8 cellular contexts compared by ENCODE assay signal in genomic region chr11:27506200-27507182, GRCh38. TPM values are rescaled to one million over a fixed set of nuclear protein-coding genes. Genes with fewer than 3 reads are reported as not detected.
DNase-seq lines count a peak whose midpoint lies in the region; TF ChIP-seq lines count a peak whose summit lies in the region.

LIN7C (minus strand) TSS chr11:27506769; CDS start chr11:27506752, 17 bp downstream.

- peaks cover 2% of the 10 kb centered on the region for H3K36me3 Mint-ChIP-seq in neural crest cell (ENCODE audit: low read depth)

- H3K36me3 ChIP-seq in stomach smooth muscle (ENCODE audit: control insufficient read depth in 2 of 2, insufficient read depth in 2 of 2, low read length in 2 of 2): peaks cover 0 to 4% of the 10 kb centered on the region in 2 donors

- H3K27ac ChIP-seq in stomach smooth muscle (ENCODE audit: low read length): peak within 1 kb of the TSS; percentile 93

- H3K27me3 ChIP-seq in stomach smooth muscle (ENCODE audit: control insufficient read depth in 1 of 2, insufficient read depth in 2 of 2, low read length in 2 of 2): no peaks in the 10 kb centered on the region

- peak within 1 kb of the TSS; percentile 99 for H3K27ac Mint-ChIP-seq in neural crest cell (ENCODE audit: unreplicated experiment)

- no peaks in the 10 kb centered on the region for H3K9me3 Mint-ChIP-seq in neural crest cell

- H3K4me1 Mint-ChIP-seq in neural crest cell: peaks cover 46% of the 10 kb centered on the region

- TF ChIP-seq CTCF in fibroblast of villous mesenchyme (IDR thresholded peaks at IDR 0.05; ENCODE audit: insufficient read depth, low read depth, low read length) (no peak), neural crest cell (conservative IDR thresholded peaks at IDR 0.05) (no peak)

- peak within 1 kb of the TSS; percentile 98 for H3K4me3 Mint-ChIP-seq in neural crest cell

- peak within 1 kb of the TSS; percentile 97 to 100 for H3K9ac ChIP-seq in stomach smooth muscle (ENCODE audit: low read length in 2 of 2)

- H3K4me3 ChIP-seq in fibroblast of villous mesenchyme (ENCODE audit: low read depth, low read length) (peak within 1 kb of the TSS; percentile 83), stomach smooth muscle (ENCODE audit: low read length in 2 of 2) (peak within 1 kb of the TSS; percentile 87 to 99)

- peaks cover 11% of the 10 kb centered on the region for H3K4me1 ChIP-seq in stomach smooth muscle (ENCODE audit: control insufficient read depth, insufficient read depth, low read length)

- no peaks in the 10 kb centered on the region for H3K27me3 Mint-ChIP-seq in neural crest cell (ENCODE audit: low read depth)

- no peaks in the 10 kb centered on the region for H3K9me3 ChIP-seq in stomach smooth muscle (ENCODE audit: control insufficient read depth in 2 of 2, low read length in 2 of 2)

- peak; percentile 95 for DNase-seq in ELR (ENCODE audit: low read depth)
- peak; percentile 96 for DNase-seq in H4 (ENCODE audit: low spot score)
- peak; percentile 96 for DNase-seq in LoVo (ENCODE audit: low spot score)
- peak; percentile 90 for DNase-seq in activated effector memory CD4-positive, alpha-beta T cell treated with Interleukin-2 at 50 U/mL for 16 hours
- peak; percentile 96 for DNase-seq in fibroblast of villous mesenchyme (ENCODE audit: low read depth)
- DNase-seq in neural crest cell (ENCODE audit: low read depth, low spot score): peak; percentile 79

- TF ChIP-seq POLR2A in Raji (IDR thresholded peaks at IDR 0.05; ENCODE audit: insufficient read depth, low read depth, low read length): peak; percentile 97

RNA-seq across cellular contexts. Expression of gene LIN7C, which starts in this region (rescaled TPM):
- total RNA-seq in H4 (2014; rRNA removed; shearing (Covaris generic)): 41.6 and 63.4 TPM in 2 replicates
- total RNA-seq in fibroblast of villous mesenchyme (51.2 and 91.1 TPM in 2 replicates), neural crest cell (33.2 and 34.0 TPM in 2 replicates)

Comparison
In these comparisons a context has a peak if more than half of its experiments do, and no peak if none do; other contexts are left out.
1. Peak in every context shown above with its lines: DNase-seq, H3K4me3 ChIP-seq and H3K27ac ChIP-seq.